Comparison of ENCODE assay signal across 8 cellular contexts in the genomic region with DNA sequence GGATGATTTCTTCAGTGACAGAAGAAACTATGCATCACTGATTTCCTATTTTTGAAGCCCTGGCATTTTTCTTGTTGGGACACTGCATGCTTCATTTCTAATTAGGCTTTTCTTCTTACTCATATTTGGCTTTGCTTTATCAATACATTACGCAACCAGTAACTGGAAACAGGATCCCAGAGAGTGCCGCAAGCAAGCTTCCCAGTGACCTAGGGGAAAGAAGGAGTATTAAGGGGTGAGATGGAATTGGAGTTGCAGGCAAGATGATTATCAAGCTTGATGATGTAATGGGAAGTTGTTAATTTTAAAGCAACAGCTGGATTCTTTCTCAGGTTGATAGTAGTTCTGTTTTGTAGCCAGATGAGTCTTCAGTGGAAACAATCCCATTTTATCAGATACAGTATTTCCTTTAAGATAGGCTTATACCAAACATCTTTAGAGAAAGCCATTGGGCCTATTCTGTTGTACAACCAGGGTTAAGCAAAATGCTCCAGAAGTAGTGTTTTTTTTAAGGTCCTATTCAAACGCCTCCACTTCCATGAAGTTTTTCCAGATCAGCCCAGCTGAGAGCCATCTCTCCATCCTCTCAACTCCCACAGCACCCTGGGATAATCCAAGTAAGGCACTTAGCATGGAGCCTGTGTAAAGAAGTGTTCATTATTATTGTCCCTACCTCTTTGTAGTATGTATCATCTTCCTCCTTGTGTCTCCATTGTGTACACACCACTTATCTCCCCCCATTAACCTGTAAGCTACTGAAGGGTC.
DNase-seq lines count a peak whose midpoint lies in the region; ATAC-seq, FAIRE-seq and TF ChIP-seq lines count a peak whose summit lies in the region.
"Not testable (repeated sequence)": the region's sequence is repeated elsewhere in the genome, so short reads cannot be mapped to it uniquely, and the experiment has no call there.

No MANE protein-coding gene starts in this region.

- TF ChIP-seq POLR2A in IMR-90 (IDR thresholded peaks at IDR 0.05; ENCODE audit: low read depth, low read length); gastroesophageal sphincter (IDR thresholded peaks at IDR 0.05): not testable (repeated sequence)

- not testable (repeated sequence) for H4K8ac ChIP-seq in IMR-90 (ENCODE audit: low read depth in 2 of 2, low read length in 2 of 2)

- H3K27me3 ChIP-seq in IMR-90 (ENCODE audit: control insufficient read depth, insufficient read depth, low read length); gastroesophageal sphincter; right cardiac atrium (ENCODE audit: control insufficient read depth, insufficient read depth); pancreas; aorta (ENCODE audit: control insufficient read depth in 1 of 2, insufficient read depth in 2 of 2, low read length in 1 of 2): not testable (repeated sequence)

- not testable (repeated sequence) for H2BK5ac ChIP-seq in IMR-90 (ENCODE audit: low read depth, low read length, poor library complexity, severe bottlenecking)

- peak overlapping the region; percentile 46; the same call in 1 of the 2 replicates for H3K18ac ChIP-seq in IMR-90 (ENCODE audit: low read depth, low read length)

- CTCF ChIA-PET in IMR-90 (lab: Yijun Ruan, JAX) = not testable (repeated sequence)

- not testable (repeated sequence) for H3K9ac ChIP-seq in IMR-90 (ENCODE audit: low read depth, low read length)

- POLR2A ChIA-PET in IMR-90 (lab: Charles Lee; ENCODE audit: unreplicated experiment) = not testable (repeated sequence)

- not testable (repeated sequence) for TF ChIP-seq EP300 in gastroesophageal sphincter (IDR thresholded peaks at IDR 0.05)

- no CpG with 5 or more reads among the region's 3 CpGs for WGBS in IMR-90 (ENCODE audit: extremely low coverage in 2 of 2, insufficient read length in 1 of 2), 2 experiments
- 40 to 60% methylated on average over 1 of the region's 3 CpGs for WGBS in gastroesophageal sphincter (ENCODE audit: low coverage in 1 of 2), 2 donors
- 36% methylated on average over 3 of the region's 3 CpGs for WGBS in right cardiac atrium
- WGBS in pancreas, 2 donors = 39 to 46% methylated on average over 3 of the region's 3 CpGs
- whole genome bisulfite sequencing in aorta, 2 donors = 49 to 63% methylated on average over 3 of the region's 3 CpGs

- TF ChIP-seq CTCF in IMR-90 (conservative IDR thresholded peaks at IDR 0.05; ENCODE audit: low read depth, low read length); gastroesophageal sphincter (IDR thresholded peaks at IDR 0.05); pancreas (IDR thresholded peaks at IDR 0.05): not testable (repeated sequence)

- not testable (repeated sequence) for H3K27ac ChIP-seq in IMR-90 (ENCODE audit: insufficient read depth, low read length); gastroesophageal sphincter; right cardiac atrium (ENCODE audit: low read length); pancreas; aorta (ENCODE audit: low read depth in 1 of 2, low read length in 2 of 2)

- not testable (repeated sequence) for H3K4me3 ChIP-seq in IMR-90 (ENCODE audit: insufficient read depth, low read depth, low read length); gastroesophageal sphincter; right cardiac atrium (ENCODE audit: low read length); pancreas; aorta (ENCODE audit: low read length in 2 of 2)

- not testable (repeated sequence) for ATAC-seq in IMR-90 (ENCODE audit: low read depth)
- ATAC-seq in gastroesophageal sphincter (peak; percentile 66), right cardiac atrium (peak; percentile 89 to 92), pancreas (peak in 3 of 4 donors; percentile 48 to 66 (median 52)), aorta (ENCODE audit: low FRiP score) (peak; percentile 77)

- H2BK20ac ChIP-seq in IMR-90 (ENCODE audit: low read depth, low read length) = not testable (repeated sequence)

- H3K9me1 ChIP-seq in IMR-90 (ENCODE audit: insufficient read depth, low read length) = not testable (repeated sequence)

- not testable (repeated sequence) for H3K79me1 ChIP-seq in IMR-90 (ENCODE audit: low read depth in 1 of 2, low read length in 2 of 2)

- not testable (repeated sequence) for H4K20me1 ChIP-seq in IMR-90 (ENCODE audit: insufficient read depth, low read length)

- not testable (repeated sequence) for H2BK15ac ChIP-seq in IMR-90 (ENCODE audit: low read depth, low read length)

- H2BK120ac ChIP-seq in IMR-90 (ENCODE audit: low read depth, low read length) = not testable (repeated sequence)

- H3K4me2 ChIP-seq in IMR-90 (ENCODE audit: low read depth, low read length) = not testable (repeated sequence)

- H3K4me1 ChIP-seq in IMR-90 (ENCODE audit: control insufficient read depth, insufficient read depth, low read length); gastroesophageal sphincter; right cardiac atrium (ENCODE audit: control insufficient read depth, insufficient read depth, low read length); pancreas; aorta (ENCODE audit: control insufficient read depth in 1 of 2, insufficient read depth in 2 of 2, low read length in 2 of 2): not testable (repeated sequence)

- intact Hi-C loops in IMR-90 (cut with micrococcal nuclease); right cardiac atrium (cut with DNase I); pancreas (cut with DNase I); aorta (cut with DNase I): not testable (repeated sequence)

- H4K91ac ChIP-seq in IMR-90 (ENCODE audit: insufficient read depth, low read depth, low read length) = not testable (repeated sequence)

- not testable (repeated sequence) for H4K5ac ChIP-seq in IMR-90 (ENCODE audit: low read depth, low read length)

- not testable (repeated sequence) for FAIRE-seq in pancreas (lab: Jason Lieb, UNC)

- H2AK9ac ChIP-seq in IMR-90 (replicated peaks; ENCODE audit: low read depth, low read length, poor library complexity) = not testable (repeated sequence)

- H3K23ac ChIP-seq in IMR-90 (ENCODE audit: low read depth, low read length) = not testable (repeated sequence)

- not testable (repeated sequence) for H3K36me3 ChIP-seq in IMR-90 (ENCODE audit: control insufficient read depth, insufficient read depth, low read length); gastroesophageal sphincter; pancreas; aorta (ENCODE audit: control insufficient read depth in 1 of 2, insufficient read depth in 2 of 2, low read length in 1 of 2)

- DNase-seq in ELR (ENCODE audit: low read depth) (peak; percentile 5), IMR-90 (peak; percentile 30), amniotic epithelial cell (ENCODE audit: low read depth) (peak; percentile 72), fibroblast of gingiva (ENCODE audit: low read depth) (peak; percentile 76), right cardiac atrium (peak; percentile 28 to 62 (median 57)), pancreas (peak in 1 of 6 donors; percentile 9)
- DNase-seq in aorta = not testable (repeated sequence)

- in situ Hi-C loops in IMR-90 (cut with MboI; ENCODE audit: low sequenced_read_pairs) = not testable (repeated sequence)

- dilution Hi-C loops in IMR-90 (cut with HindIII; ENCODE audit: low sequenced_read_pairs, unreplicated experiment) = not testable (repeated sequence)

- H3K9me3 ChIP-seq in IMR-90 (ENCODE audit: control insufficient read depth, insufficient read depth, low read length); gastroesophageal sphincter; right cardiac atrium (ENCODE audit: control insufficient read depth, low read length); pancreas; aorta (ENCODE audit: control insufficient read depth, low read length): not testable (repeated sequence)

- H2AFZ ChIP-seq in IMR-90 (replicated peaks; ENCODE audit: low read length, poor library complexity) = not testable (repeated sequence)

- TF ChIP-seq RAD21 in IMR-90 (IDR thresholded peaks at IDR 0.05; ENCODE audit: low read length) = not testable (repeated sequence)

- not testable (repeated sequence) for H3K14ac ChIP-seq in IMR-90 (replicated peaks; ENCODE audit: low read depth, low read length)

- not testable (repeated sequence) for BruUV-seq in IMR-90 (replicated peaks; lab: Mats Ljungman, UMichigan)

- H3K4ac ChIP-seq in IMR-90 (ENCODE audit: low read depth, low read length) = not testable (repeated sequence)

- H3K56ac ChIP-seq in IMR-90 (ENCODE audit: extremely low read depth, insufficient read depth, low read length) = not testable (repeated sequence)

- not testable (repeated sequence) for H2AK5ac ChIP-seq in IMR-90 (ENCODE audit: low read depth, low read length)

TF ChIP-seq in IMR-90, 13 proteins besides CTCF, POLR2A, EP300 and RAD21:
- TF ChIP-seq CEBPB (IDR thresholded peaks at IDR 0.05; ENCODE audit: low read depth, low read length) = peak; percentile 57; the same call in 1 of the 2 replicates
